1 cellular context compared by ENCODE assay signal in the genomic region with DNA sequence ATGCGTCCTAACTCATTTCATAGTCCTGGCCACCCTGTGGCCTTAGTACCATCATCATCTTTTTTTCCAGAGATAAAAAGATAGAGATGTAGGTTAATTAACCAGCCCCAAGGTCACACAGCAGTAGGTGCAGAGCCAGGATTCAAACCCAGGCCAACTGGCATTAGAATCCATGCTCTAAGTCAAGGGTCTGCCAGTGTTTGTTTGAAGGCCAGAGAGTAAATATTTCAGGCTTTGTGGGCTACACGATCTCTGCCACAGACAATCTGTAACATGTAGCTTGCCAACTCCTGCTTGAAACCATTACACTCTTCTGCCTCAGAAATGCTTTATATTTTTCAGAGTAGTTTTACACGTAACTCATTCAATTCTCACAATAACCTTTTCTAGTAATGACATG.
TF ChIP-seq lines count a peak whose summit lies in the region.

No MANE protein-coding gene starts in this region.

TF ChIP-seq in HepG2, 621 proteins besides CTCF, POLR2A, EP300 and RAD21 (continued from another document):
- TF ChIP-seq ZNF746 (CRISPR knock-in tag; IDR thresholded peaks at IDR 0.05) (no peak), ZNF782 (CRISPR knock-in tag; IDR thresholded peaks at IDR 0.05; ENCODE audit: borderline replicate concordance) (no peak), HNRNPL (IDR thresholded peaks at IDR 0.05; ENCODE audit: low read depth, low read length) (no peak), ZNF790 (CRISPR knock-in tag; IDR thresholded peaks at IDR 0.05; ENCODE audit: borderline replicate concordance) (no peak), TARDBP (CRISPR knock-in tag; IDR thresholded peaks at IDR 0.05) (no peak), PRPF4 (IDR thresholded peaks at IDR 0.05; ENCODE audit: low read depth, low read length, poor library complexity, severe bottlenecking) (no peak), CHD4 (IDR thresholded peaks at IDR 0.05; ENCODE audit: borderline replicate concordance, low read length) (no peak), ZBTB21 (CRISPR knock-in tag; IDR thresholded peaks at IDR 0.05) (no peak), ZNF256 (CRISPR knock-in tag; conservative IDR thresholded peaks at IDR 0.05) (no peak), BCL6 (CRISPR knock-in tag; IDR thresholded peaks at IDR 0.05) (no peak), CBX5 (CRISPR knock-in tag; IDR thresholded peaks at IDR 0.05; ENCODE audit: borderline replicate concordance) (no peak), SATB2 (CRISPR knock-in tag; IDR thresholded peaks at IDR 0.05) (no peak)
- TF ChIP-seq, protein P1, sequence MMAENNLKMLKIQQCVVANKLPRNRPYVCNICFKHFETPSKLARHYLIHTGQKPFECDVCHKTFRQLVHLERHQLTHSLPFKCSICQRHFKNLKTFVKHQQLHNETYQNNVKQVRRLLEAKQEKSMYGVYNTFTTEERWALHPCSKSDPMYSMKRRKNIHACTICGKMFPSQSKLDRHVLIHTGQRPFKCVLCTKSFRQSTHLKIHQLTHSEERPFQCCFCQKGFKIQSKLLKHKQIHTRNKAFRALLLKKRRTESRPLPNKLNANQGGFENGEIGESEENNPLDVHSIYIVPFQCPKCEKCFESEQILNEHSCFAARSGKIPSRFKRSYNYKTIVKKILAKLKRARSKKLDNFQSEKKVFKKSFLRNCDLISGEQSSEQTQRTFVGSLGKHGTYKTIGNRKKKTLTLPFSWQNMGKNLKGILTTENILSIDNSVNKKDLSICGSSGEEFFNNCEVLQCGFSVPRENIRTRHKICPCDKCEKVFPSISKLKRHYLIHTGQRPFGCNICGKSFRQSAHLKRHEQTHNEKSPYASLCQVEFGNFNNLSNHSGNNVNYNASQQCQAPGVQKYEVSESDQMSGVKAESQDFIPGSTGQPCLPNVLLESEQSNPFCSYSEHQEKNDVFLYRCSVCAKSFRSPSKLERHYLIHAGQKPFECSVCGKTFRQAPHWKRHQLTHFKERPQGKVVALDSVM (CRISPR knock-in tag; IDR thresholded peaks at IDR 0.05) = no peak
- TF ChIP-seq, protein P2, sequence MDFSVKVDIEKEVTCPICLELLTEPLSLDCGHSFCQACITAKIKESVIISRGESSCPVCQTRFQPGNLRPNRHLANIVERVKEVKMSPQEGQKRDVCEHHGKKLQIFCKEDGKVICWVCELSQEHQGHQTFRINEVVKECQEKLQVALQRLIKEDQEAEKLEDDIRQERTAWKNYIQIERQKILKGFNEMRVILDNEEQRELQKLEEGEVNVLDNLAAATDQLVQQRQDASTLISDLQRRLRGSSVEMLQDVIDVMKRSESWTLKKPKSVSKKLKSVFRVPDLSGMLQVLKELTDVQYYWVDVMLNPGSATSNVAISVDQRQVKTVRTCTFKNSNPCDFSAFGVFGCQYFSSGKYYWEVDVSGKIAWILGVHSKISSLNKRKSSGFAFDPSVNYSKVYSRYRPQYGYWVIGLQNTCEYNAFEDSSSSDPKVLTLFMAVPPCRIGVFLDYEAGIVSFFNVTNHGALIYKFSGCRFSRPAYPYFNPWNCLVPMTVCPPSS (IDR thresholded peaks at IDR 0.05) = no peak
- TF ChIP-seq, protein P3, sequence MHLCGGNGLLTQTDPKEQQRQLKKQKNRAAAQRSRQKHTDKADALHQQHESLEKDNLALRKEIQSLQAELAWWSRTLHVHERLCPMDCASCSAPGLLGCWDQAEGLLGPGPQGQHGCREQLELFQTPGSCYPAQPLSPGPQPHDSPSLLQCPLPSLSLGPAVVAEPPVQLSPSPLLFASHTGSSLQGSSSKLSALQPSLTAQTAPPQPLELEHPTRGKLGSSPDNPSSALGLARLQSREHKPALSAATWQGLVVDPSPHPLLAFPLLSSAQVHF (CRISPR knock-in tag; IDR thresholded peaks at IDR 0.05) = no peak
- TF ChIP-seq, protein P4, sequence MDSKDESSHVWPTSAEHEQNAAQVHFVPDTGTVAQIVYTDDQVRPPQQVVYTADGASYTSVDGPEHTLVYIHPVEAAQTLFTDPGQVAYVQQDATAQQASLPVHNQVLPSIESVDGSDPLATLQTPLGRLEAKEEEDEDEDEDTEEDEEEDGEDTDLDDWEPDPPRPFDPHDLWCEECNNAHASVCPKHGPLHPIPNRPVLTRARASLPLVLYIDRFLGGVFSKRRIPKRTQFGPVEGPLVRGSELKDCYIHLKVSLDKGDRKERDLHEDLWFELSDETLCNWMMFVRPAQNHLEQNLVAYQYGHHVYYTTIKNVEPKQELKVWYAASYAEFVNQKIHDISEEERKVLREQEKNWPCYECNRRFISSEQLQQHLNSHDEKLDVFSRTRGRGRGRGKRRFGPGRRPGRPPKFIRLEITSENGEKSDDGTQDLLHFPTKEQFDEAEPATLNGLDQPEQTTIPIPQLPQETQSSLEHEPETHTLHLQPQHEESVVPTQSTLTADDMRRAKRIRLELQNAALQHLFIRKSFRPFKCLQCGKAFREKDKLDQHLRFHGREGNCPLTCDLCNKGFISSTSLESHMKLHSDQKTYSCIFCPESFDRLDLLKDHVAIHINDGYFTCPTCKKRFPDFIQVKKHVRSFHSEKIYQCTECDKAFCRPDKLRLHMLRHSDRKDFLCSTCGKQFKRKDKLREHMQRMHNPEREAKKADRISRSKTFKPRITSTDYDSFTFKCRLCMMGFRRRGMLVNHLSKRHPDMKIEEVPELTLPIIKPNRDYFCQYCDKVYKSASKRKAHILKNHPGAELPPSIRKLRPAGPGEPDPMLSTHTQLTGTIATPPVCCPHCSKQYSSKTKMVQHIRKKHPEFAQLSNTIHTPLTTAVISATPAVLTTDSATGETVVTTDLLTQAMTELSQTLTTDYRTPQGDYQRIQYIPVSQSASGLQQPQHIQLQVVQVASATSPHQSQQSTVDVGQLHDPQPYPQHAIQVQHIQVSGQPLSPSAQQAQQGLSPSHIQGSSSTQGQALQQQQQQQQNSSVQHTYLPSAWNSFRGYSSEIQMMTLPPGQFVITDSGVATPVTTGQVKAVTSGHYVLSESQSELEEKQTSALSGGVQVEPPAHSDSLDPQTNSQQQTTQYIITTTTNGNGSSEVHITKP (CRISPR knock-in tag; IDR thresholded peaks at IDR 0.05; ENCODE audit: low read depth) = no peak
